5 cellular contexts compared by ENCODE assay signal in the genomic region with DNA sequence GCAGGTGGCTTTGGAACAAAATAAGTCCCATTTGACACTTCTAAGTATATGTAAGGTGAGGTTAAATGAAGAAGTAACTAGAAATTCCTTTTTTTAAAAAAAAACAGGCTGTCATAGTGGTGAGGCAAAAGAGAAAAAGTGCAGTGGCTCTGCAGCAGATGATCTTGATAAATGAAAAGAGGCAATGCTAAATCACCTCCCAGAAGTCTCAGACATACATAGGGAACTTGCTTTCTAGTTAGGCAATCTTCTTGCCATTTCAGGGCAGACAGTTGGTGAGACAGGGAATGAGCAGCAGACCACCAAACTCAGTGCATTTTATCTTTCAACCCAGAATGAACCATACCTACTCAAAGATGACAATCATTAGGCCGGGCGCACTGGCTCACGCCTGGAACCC.
"Had no signal": no experiment of that assay in that cellular context is flagged by ENCODE, and none has a peak within 500 bp of the region (broad histone marks: within the 10 kb centered on the region; RNA-seq: fewer than 3 reads in every experiment).

No MANE protein-coding gene starts in this region.

- DNase-seq: H9, HCEC 1CT, IMR-90, KBM-7 had no signal

- ATAC-seq: GM23338 had no signal

- H3K27ac Mint-ChIP-seq: GM23338, H9 had no signal

- H3K4me3 Mint-ChIP-seq: GM23338, H9 had no signal
